In genomic region chr3:59049671-59050331, GRCh38 we compare ENCODE assay signal across 8 cellular contexts. TPM values are rescaled to one million over a fixed set of nuclear protein-coding genes. Genes with fewer than 3 reads are reported as not detected.
DNase-seq lines count a peak whose midpoint lies in the region; ATAC-seq and TF ChIP-seq lines count a peak whose summit lies in the region.

CFAP20DC (minus strand) TSS chr3:59050025; CDS start chr3:59049631, 394 bp downstream.

- H3K36me3 Mint-ChIP-seq in naive B cell = no peaks in the 10 kb centered on the region
- no peaks in the 10 kb centered on the region for H3K36me3 Mint-ChIP-seq in stimulated activated effector memory CD8-positive, alpha-beta T cell treated with anti-CD3 and anti-CD28 coated beads, Interleukin-12 subunit alpha, Interleukin-12 subunit beta, amount 100 ng/mL, for 72 hours

- peak within 1 kb of the TSS; percentile 42; the same call in 1 of the 2 replicates for H2AFZ ChIP-seq in OCI-LY7 (ENCODE audit: low read length)
- H2AFZ ChIP-seq in fibroblast of lung (ENCODE audit: low read length) = peak within 1 kb of the TSS; percentile 68

- no peaks in the 10 kb centered on the region for H4K20me1 ChIP-seq in OCI-LY7 (ENCODE audit: insufficient read depth, low read length)
- H4K20me1 ChIP-seq in fibroblast of lung (ENCODE audit: control insufficient read depth, extremely low read depth, insufficient read depth, low read length) = no peaks in the 10 kb centered on the region

- H3K27ac ChIP-seq in OCI-LY7 (ENCODE audit: low read depth, low read length, poor library complexity, severe bottlenecking) (no peak within 1 kb of the TSS), fibroblast of lung (ENCODE audit: insufficient read depth, low read length) (peak within 1 kb of the TSS; percentile 87)

- POLR2A ChIA-PET in OCI-LY7 (lab: Charles Lee) = no interaction called here

- peak within 1 kb of the TSS; percentile 81 for H3K9ac ChIP-seq in fibroblast of lung (ENCODE audit: insufficient read depth, low read length)

- intact Hi-C loops in OCI-LY7 (cut with micrococcal nuclease; ENCODE audit: unreplicated experiment) = loop anchor here (5.0 kb wide), 1 partner anchor 408 kb away; no protein-coding TSS in a partner anchor

- peak within 1 kb of the TSS; percentile 60 for H3K4me3 ChIP-seq in OCI-LY7 (ENCODE audit: low read depth, low read length, poor library complexity, severe bottlenecking)
- peak within 1 kb of the TSS; percentile 44 to 72 (median 58) for H3K4me3 ChIP-seq in fibroblast of lung (replicated peaks in 1 of 4; ENCODE audit: control extremely low read depth in 1 of 4, insufficient read depth in 1 of 4, low read depth in 3 of 4, low read length in 4 of 4)

- H3K4me2 ChIP-seq in OCI-LY7 (ENCODE audit: low read length) (peak within 1 kb of the TSS; percentile 44), fibroblast of lung (ENCODE audit: extremely low read depth, insufficient read depth, low read length) (peak within 1 kb of the TSS; percentile 64)

- H3K27me3 Mint-ChIP-seq in naive B cell = no peaks in the 10 kb centered on the region

- TF ChIP-seq CTCF in OCI-LY7 (conservative IDR thresholded peaks at IDR 0.05; ENCODE audit: low read length) (no peak), fibroblast of lung (conservative IDR thresholded peaks at IDR 0.05 in 1 of 2, IDR thresholded peaks at IDR 0.05 in 1 of 2; ENCODE audit: low read depth in 1 of 2, low read length in 2 of 2) (no peak)

- H3K9me3 ChIP-seq in OCI-LY7 (ENCODE audit: low read length) (no peaks in the 10 kb centered on the region), fibroblast of lung (ENCODE audit: control insufficient read depth, insufficient read depth, low read depth, low read length) (no peaks in the 10 kb centered on the region)

- CTCF ChIA-PET in OCI-LY7 (lab: Charles Lee; ENCODE audit: unreplicated experiment) = no interaction called here

- H3K9me3 Mint-ChIP-seq in naive B cell = no peaks in the 10 kb centered on the region
- no peaks in the 10 kb centered on the region for H3K9me3 Mint-ChIP-seq in stimulated activated effector memory CD8-positive, alpha-beta T cell treated with anti-CD3 and anti-CD28 coated beads, Interleukin-12 subunit alpha, Interleukin-12 subunit beta, amount 100 ng/mL, for 72 hours

- no peaks in the 10 kb centered on the region for H3K4me1 ChIP-seq in OCI-LY7 (ENCODE audit: insufficient read depth, low read length, poor library complexity, severe bottlenecking)
- H3K4me1 ChIP-seq in fibroblast of lung (ENCODE audit: control insufficient read depth, extremely low read depth, insufficient read depth, low read length) = no peaks in the 10 kb centered on the region

- H3K27ac Mint-ChIP-seq in naive B cell = peak within 1 kb of the TSS; percentile 75 to 92 (median 86)
- peak within 1 kb of the TSS; percentile 79 for H3K27ac Mint-ChIP-seq in stimulated activated effector memory CD8-positive, alpha-beta T cell treated with anti-CD3 and anti-CD28 coated beads, Interleukin-12 subunit alpha, Interleukin-12 subunit beta, amount 100 ng/mL, for 72 hours

- no peaks in the 10 kb centered on the region for H3K27me3 ChIP-seq in fibroblast of lung (ENCODE audit: control insufficient read depth, insufficient read depth, low read length)

- no peaks in the 10 kb centered on the region for H3K9me2 ChIP-seq in OCI-LY7 (ENCODE audit: insufficient read depth, low read length)

- no TSS peak for BruUV-seq in OCI-LY7 (replicated peaks; lab: Mats Ljungman, UMichigan)

- ATAC-seq in GM21367 (IDR thresholded peaks at IDR 0.05; ENCODE audit: unreplicated experiment) = peak; percentile 99
- ATAC-seq in naive B cell (ENCODE audit: low read depth in 2 of 2) = peak; percentile 94 to 97
- ATAC-seq in stimulated activated effector memory CD8-positive, alpha-beta T cell treated with anti-CD3 and anti-CD28 coated beads, Interleukin-12 subunit alpha, Interleukin-12 subunit beta, amount 100 ng/mL, for 72 hours = peak; percentile 96

- H3K79me2 ChIP-seq in OCI-LY7 (ENCODE audit: insufficient read depth, low read depth, low read length) = no peaks in the 10 kb centered on the region
- H3K79me2 ChIP-seq in fibroblast of lung (ENCODE audit: control insufficient read depth, insufficient read depth, low read length) = no peaks in the 10 kb centered on the region

- peak; percentile 99 for DNase-seq in COLO829 (ENCODE audit: low spot score)
- peak; percentile 87 for DNase-seq in HT-29 (ENCODE audit: low spot score)
- peak; percentile 76 for DNase-seq in OCI-LY7 (ENCODE audit: low spot score)
- peak; percentile 74 for DNase-seq in activated T-helper 1 cell treated with Interleukin-2 at 50 U/mL for 16 hours (ENCODE audit: low read depth)
- peak; percentile 89 to 91 for DNase-seq in fibroblast of lung (ENCODE audit: low read depth in 2 of 2)
- peak; percentile 86 for DNase-seq in naive B cell
- peak; percentile 58 to 85 for DNase-seq in stimulated activated effector memory CD8-positive, alpha-beta T cell treated with anti-CD3 and anti-CD28 coated beads, Interleukin-12 subunit alpha, Interleukin-12 subunit beta, amount 100 ng/mL, for 72 hours (ENCODE audit: low spot score in 2 of 2)

- H3K4me1 Mint-ChIP-seq in naive B cell = peaks cover 9 to 13% (median 11%) of the 10 kb centered on the region in 3 donors
- H3K4me1 Mint-ChIP-seq in stimulated activated effector memory CD8-positive, alpha-beta T cell treated with anti-CD3 and anti-CD28 coated beads, Interleukin-12 subunit alpha, Interleukin-12 subunit beta, amount 100 ng/mL, for 72 hours = no peaks in the 10 kb centered on the region

- H3K4me3 Mint-ChIP-seq in naive B cell = peak within 1 kb of the TSS; percentile 80 to 93 (median 86)
- H3K4me3 Mint-ChIP-seq in stimulated activated effector memory CD8-positive, alpha-beta T cell treated with anti-CD3 and anti-CD28 coated beads, Interleukin-12 subunit alpha, Interleukin-12 subunit beta, amount 100 ng/mL, for 72 hours = peak within 1 kb of the TSS; percentile 58

- H3K36me3 ChIP-seq in OCI-LY7 (ENCODE audit: insufficient read depth, low read length) (no peaks in the 10 kb centered on the region), fibroblast of lung (ENCODE audit: control insufficient read depth, insufficient read depth, low read length) (no peaks in the 10 kb centered on the region)

RNA-seq across cellular contexts. Expression of gene CFAP20DC, which starts in this region (rescaled TPM):
- 0.38 and 0.76 TPM in 2 replicates for total RNA-seq in HT-29 (2014; rRNA removed; shearing (Covaris generic))
- 0.46 and 1.0 TPM in 2 replicates for total RNA-seq in OCI-LY7 (2014; rRNA removed; shearing (Covaris generic))
- total RNA-seq in OCI-LY7 (2022) = 1.1 and 1.8 TPM in 2 replicates
- total RNA-seq in fibroblast of lung = 2.3 and 3.8 TPM in 2 replicates
- polyA plus RNA-seq in fibroblast of lung = 1.9 and 2.7 TPM in 2 replicates
- 1.0 and 1.1 TPM in 2 replicates for polyA plus RNA-seq in fibroblast of lung (2012)
- polyA minus RNA-seq in fibroblast of lung (ENCODE audit: low replicate concordance) = 0.52 TPM in 1 of 2 replicates, not detected in the other
- polyA plus RNA-seq in naive B cell (ENCODE audit: low read depth in 6 of 6) = 1 to 10 TPM in 1 of 6 donors, under 1 TPM in 2, not detected in 3; 0.58 to 2.7 (median 0.62) TPM

Comparison
In these comparisons a context has a peak if more than half of its experiments do, and no peak if none do; other contexts are left out.
1. Peak in DNase-seq in HT-29; RNA of the gene not detected or under 1 TPM.